Comparison of ENCODE assay signal across 27 cellular contexts in genomic region chr16:27737513-27737912, GRCh38.
"Had no signal": no experiment of that assay in that cellular context is flagged by ENCODE, and none has a peak within 500 bp of the region (broad histone marks: within the 10 kb centered on the region; RNA-seq: fewer than 3 reads in every experiment).

No MANE protein-coding gene starts in this region.

- H3K27ac Mint-ChIP-seq: activated CD4-positive, alpha-beta memory T cell treated with anti-CD3 and anti-CD28 coated beads for 36 hours; activated naive CD4-positive, alpha-beta T cell treated with anti-CD3 and anti-CD28 coated beads for 36 hours; activated naive CD8-positive, alpha-beta T cell treated with anti-CD3 and anti-CD28 coated beads, Interleukin-2, amount 10 ng/mL, durations not matched to agents 7 days and 5 days; activated T-helper 1 cell treated with anti-CD3 and anti-CD28 coated beads, Interleukin-12 subunit alpha, Interleukin-12 subunit beta, Interleukin-2, Interleukin-4 antibody, amounts not matched to agents 30 ng/mL and 10 ng/mL and 1 ng/mL, durations not matched to agents 14 hours and 24 hours and 36 hours; brain; naive thymus-derived CD4-positive, alpha-beta T cell had no signal

- ATAC-seq: activated CD4-positive, CD25-positive, alpha-beta regulatory T cell treated with anti-CD3 and anti-CD28 coated beads, Interleukin-2, amount 50 U/mL, for 24 hours; gastrocnemius medialis; left colon; naive thymus-derived CD4-positive, alpha-beta T cell; pancreas; psoas muscle had no signal

- DNase-seq: activated CD4-positive, alpha-beta memory T cell treated with anti-CD3 and anti-CD28 coated beads for 36 hours; activated CD4-positive, alpha-beta T cell treated with anti-CD3 and anti-CD28 coated beads for 48 hours; activated CD8-positive, alpha-beta memory T cell treated with anti-CD3 and anti-CD28 coated beads, Interleukin-2, amount 50 U/mL, for 4 hours; activated effector memory CD4-positive, alpha-beta T cell treated with anti-CD3 and anti-CD28 coated beads, Interleukin-2, amount 50 U/mL, for 16 hours; activated naive CD4-positive, alpha-beta T cell treated with anti-CD3 and anti-CD28 coated beads for 36 hours; activated naive CD8-positive, alpha-beta T cell treated with anti-CD3 and anti-CD28 coated beads, Interleukin-2, amount 10 ng/mL, durations not matched to agents 7 days and 5 days; activated T-cell treated with anti-CD3 and anti-CD28 coated beads, Interleukin-2, amount 50 U/mL, for 1 hour; esophagus squamous epithelium; gastrocnemius medialis; kidney; left colon; midbrain; naive thymus-derived CD4-positive, alpha-beta T cell; nucleus accumbens; pancreas; stimulated activated CD4-positive, alpha-beta T cell treated with anti-CD3 and anti-CD28 coated beads, Interleukin-2, amount 100 ng/mL, for 48 hours; stimulated activated naive CD4-positive, alpha-beta T cell treated with Interleukin-2 at 50 U/mL for 16 hours; T-helper 9 cell; testis; transverse colon; uterus; WERI-Rb-1 had no signal

- H3K9me3 Mint-ChIP-seq: activated CD4-positive, alpha-beta memory T cell treated with anti-CD3 and anti-CD28 coated beads for 36 hours; activated naive CD4-positive, alpha-beta T cell treated with anti-CD3 and anti-CD28 coated beads for 36 hours; activated naive CD8-positive, alpha-beta T cell treated with anti-CD3 and anti-CD28 coated beads, Interleukin-2, amount 10 ng/mL, durations not matched to agents 7 days and 5 days; activated T-helper 1 cell treated with anti-CD3 and anti-CD28 coated beads, Interleukin-12 subunit alpha, Interleukin-12 subunit beta, Interleukin-2, Interleukin-4 antibody, amounts not matched to agents 30 ng/mL and 10 ng/mL and 1 ng/mL, durations not matched to agents 14 hours and 24 hours and 36 hours; brain; naive thymus-derived CD4-positive, alpha-beta T cell; neural crest cell had no signal
